Comparison of ENCODE assay signal across 8 cellular contexts in the genomic region with DNA sequence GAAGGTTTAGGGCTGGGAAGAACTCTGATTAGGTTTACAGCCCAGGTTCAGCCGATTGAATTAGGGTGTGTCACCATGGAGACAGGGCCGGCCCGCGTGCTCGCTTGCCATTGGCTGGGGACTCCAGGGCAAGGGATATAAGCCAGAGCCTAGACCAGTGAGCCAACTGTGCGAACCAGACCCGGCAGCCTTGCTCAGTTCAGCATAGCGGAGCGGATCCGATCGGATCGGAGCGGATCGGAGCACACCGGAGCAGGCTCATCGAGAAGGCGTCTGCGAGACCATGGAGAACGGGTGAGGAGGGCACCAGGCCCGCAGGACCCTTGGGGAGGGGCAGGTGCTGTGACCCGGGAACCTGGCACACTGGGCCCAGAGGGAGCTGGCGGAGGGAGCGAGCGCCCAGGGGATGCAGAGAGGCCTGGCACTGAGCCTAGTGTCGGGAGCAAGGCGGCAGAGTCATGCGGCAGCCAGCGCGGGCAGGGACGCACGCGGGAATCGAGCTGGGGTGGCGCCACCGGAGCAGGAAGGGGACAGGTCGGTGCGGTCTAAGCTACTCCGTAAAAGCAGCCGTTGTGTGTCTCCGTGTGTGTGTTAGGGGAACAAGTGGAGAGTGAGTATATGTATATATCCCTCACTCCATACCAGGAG. TPM values are rescaled to one million over a fixed set of nuclear protein-coding genes. Genes with fewer than 3 reads are reported as not detected.
A peak's percentile ranks its signal among the peaks of the same experiment; 100 is the strongest.
DNase-seq lines count a peak whose midpoint lies in the region; ATAC-seq, FAIRE-seq and TF ChIP-seq lines count a peak whose summit lies in the region.

A gene (plus strand): TSS at position 165 of the 648 bp plus-strand sequence. CDS start 119 bp downstream, at position 284.

- no peak for TF ChIP-seq CTCF in cardiac muscle cell (IDR thresholded peaks at IDR 0.05; ENCODE audit: low read depth, low read length)
- TF ChIP-seq CTCF in transverse colon (IDR thresholded peaks at IDR 0.05) = no peak

- H3K36me3 ChIP-seq in cardiac muscle cell (peaks cover 7% of the 10 kb centered on the region), transverse colon (peaks cover 0 to 10% (median 3%) of the 10 kb centered on the region in 4 donors)

- peak within 1 kb of the TSS; percentile 76 for H3K27ac ChIP-seq in cardiac muscle cell
- peak within 1 kb of the TSS; percentile 90 to 97 (median 92) for H3K27ac ChIP-seq in transverse colon

- FAIRE-seq in GM12892 (lab: Jason Lieb, UNC) = peak; percentile 91

- no peaks in the 10 kb centered on the region for H3K27me3 ChIP-seq in cardiac muscle cell
- no peaks in the 10 kb centered on the region for H3K27me3 ChIP-seq in transverse colon

- intact Hi-C loops in transverse colon (cut with DNase I; ENCODE audit: low total_unique reads) = loop anchor here (10.0 kb wide), 2 partner anchors 125 to 145 kb away; a partner anchor contains a TSS

- peaks cover 46% of the 10 kb centered on the region for H3K36me3 Mint-ChIP-seq in activated naive CD8-positive, alpha-beta T cell treated with anti-CD3 and anti-CD28 coated beads, Interleukin-2, amount 50 U/mL, for 24 hours (ENCODE audit: low read depth)

- peak within 1 kb of the TSS; percentile 70 for H3K4me3 ChIP-seq in cardiac muscle cell
- peak within 1 kb of the TSS; percentile 61 to 92 (median 65) for H3K4me3 ChIP-seq in transverse colon

- H3K27me3 Mint-ChIP-seq in activated naive CD8-positive, alpha-beta T cell treated with anti-CD3 and anti-CD28 coated beads, Interleukin-2, amount 50 U/mL, for 24 hours = peaks cover 1% of the 10 kb centered on the region

- TF ChIP-seq EP300 in transverse colon (IDR thresholded peaks at IDR 0.05; ENCODE audit: low read depth) = no peak

- H3K4me1 Mint-ChIP-seq in activated naive CD8-positive, alpha-beta T cell treated with anti-CD3 and anti-CD28 coated beads, Interleukin-2, amount 50 U/mL, for 24 hours = peaks cover 48% of the 10 kb centered on the region

- peak within 1 kb of the TSS; percentile 99 for H3K4me3 Mint-ChIP-seq in activated naive CD8-positive, alpha-beta T cell treated with anti-CD3 and anti-CD28 coated beads, Interleukin-2, amount 50 U/mL, for 24 hours

- in situ Hi-C loops in transverse colon (cut with MboI; ENCODE audit: low pct_ligation_motif_present in 1 of 4, low pct_unique_long_range_greater_than_20kb in 1 of 4, low sequenced_read_pairs in 3 of 4) = loop anchor here in 2 of 4 donors (10.0 to 25.0 kb wide), 4 partner anchors 55 to 218 kb away; a partner anchor contains a TSS

- H3K4me1 ChIP-seq in cardiac muscle cell (ENCODE audit: low read depth) = peaks cover 7% of the 10 kb centered on the region
- H3K4me1 ChIP-seq in transverse colon = peaks cover 0 to 27% (median 9%) of the 10 kb centered on the region in 4 donors

- TF ChIP-seq POLR2A in GM12892 (IDR thresholded peaks at IDR 0.05; ENCODE audit: low read depth, low read length) (peak; percentile 100), transverse colon (IDR thresholded peaks at IDR 0.05) (peak; percentile 99)

- DNase-seq in GM12892 (ENCODE audit: insufficient read length) (peak; percentile 95), NCI-H1436 (lab: John Stamatoyannopoulos, UW) (peak; percentile 90), SW480 (ENCODE audit: low spot score) (peak; percentile 87), cardiac muscle cell (ENCODE audit: low read depth in 1 of 2, low spot score in 1 of 2) (peak; percentile 90 to 92), pons (ENCODE audit: low spot score) (peak; percentile 79), transverse colon (peak; percentile 97)
- peak; percentile 90 for DNase-seq in activated naive CD8-positive, alpha-beta T cell treated with anti-CD3 and anti-CD28 coated beads, Interleukin-2, amount 50 U/mL, for 24 hours

- WGBS in transverse colon (ENCODE audit: low coverage in 1 of 2), 2 donors = 0 to 1% methylated on average over 10 to 39 of the region's 40 CpGs

- H3K9me3 ChIP-seq in cardiac muscle cell (ENCODE audit: low read depth) (no peaks in the 10 kb centered on the region), transverse colon (no peaks in the 10 kb centered on the region)

- ATAC-seq in HG02840 (IDR thresholded peaks at IDR 0.05; ENCODE audit: low FRiP score, unreplicated experiment) = peak; percentile 97
- ATAC-seq in activated naive CD8-positive, alpha-beta T cell treated with anti-CD3 and anti-CD28 coated beads, Interleukin-2, amount 50 U/mL, for 24 hours = peak; percentile 96

- no peaks in the 10 kb centered on the region for H3K9me3 Mint-ChIP-seq in activated naive CD8-positive, alpha-beta T cell treated with anti-CD3 and anti-CD28 coated beads, Interleukin-2, amount 50 U/mL, for 24 hours

- peak within 1 kb of the TSS; percentile 99 for H3K27ac Mint-ChIP-seq in activated naive CD8-positive, alpha-beta T cell treated with anti-CD3 and anti-CD28 coated beads, Interleukin-2, amount 50 U/mL, for 24 hours

RNA-seq across cellular contexts. Expression of the gene that starts here (rescaled TPM):
- polyA plus RNA-seq in GM12892 (2012; ENCODE audit: missing spikeins) = 77.8 TPM
- 15.6 and 20.7 TPM in 2 replicates for total RNA-seq in cardiac muscle cell
- polyA plus RNA-seq in cardiac muscle cell = 15.7 and 22.2 TPM in 2 replicates
- 10 to 100 TPM; 18.9 to 62.1 (median 32.7) TPM for total RNA-seq in transverse colon

Comparison
In these comparisons a context has a peak if more than half of its experiments do, and no peak if none do; other contexts are left out.
1. Peak in every context shown above with its lines: DNase-seq, ATAC-seq, H3K4me3 ChIP-seq and H3K27ac ChIP-seq.